ENCODE assay signal across 1 cellular context in the genomic region with DNA sequence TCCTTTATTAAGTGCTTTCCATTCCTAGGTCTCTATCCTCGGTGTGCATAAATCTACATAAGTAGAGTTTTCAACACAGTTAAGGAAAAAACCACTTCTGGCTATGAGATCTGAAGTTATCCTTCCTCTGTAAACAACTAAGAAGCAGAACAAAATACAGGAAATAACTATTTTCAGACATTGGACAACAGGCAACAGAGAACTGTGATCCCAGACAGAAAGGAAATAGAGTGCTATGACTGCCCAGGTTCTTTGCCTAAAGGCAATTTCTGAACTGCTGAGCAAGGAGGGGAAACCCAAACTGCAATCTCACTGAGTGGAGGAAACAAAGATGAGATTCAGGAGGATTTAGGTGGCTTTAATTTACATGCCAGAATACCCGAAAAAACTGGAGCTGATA.
TF ChIP-seq lines count a peak whose summit lies in the region.

No MANE protein-coding gene starts in this region.

TF ChIP-seq in HepG2, 621 proteins besides CTCF, POLR2A, EP300 and RAD21 (continued from another document):
- TF ChIP-seq, protein P1, sequence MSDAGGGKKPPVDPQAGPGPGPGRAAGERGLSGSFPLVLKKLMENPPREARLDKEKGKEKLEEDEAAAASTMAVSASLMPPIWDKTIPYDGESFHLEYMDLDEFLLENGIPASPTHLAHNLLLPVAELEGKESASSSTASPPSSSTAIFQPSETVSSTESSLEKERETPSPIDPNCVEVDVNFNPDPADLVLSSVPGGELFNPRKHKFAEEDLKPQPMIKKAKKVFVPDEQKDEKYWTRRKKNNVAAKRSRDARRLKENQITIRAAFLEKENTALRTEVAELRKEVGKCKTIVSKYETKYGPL (CRISPR knock-in tag; IDR thresholded peaks at IDR 0.05) = no peak
- TF ChIP-seq, protein P2, sequence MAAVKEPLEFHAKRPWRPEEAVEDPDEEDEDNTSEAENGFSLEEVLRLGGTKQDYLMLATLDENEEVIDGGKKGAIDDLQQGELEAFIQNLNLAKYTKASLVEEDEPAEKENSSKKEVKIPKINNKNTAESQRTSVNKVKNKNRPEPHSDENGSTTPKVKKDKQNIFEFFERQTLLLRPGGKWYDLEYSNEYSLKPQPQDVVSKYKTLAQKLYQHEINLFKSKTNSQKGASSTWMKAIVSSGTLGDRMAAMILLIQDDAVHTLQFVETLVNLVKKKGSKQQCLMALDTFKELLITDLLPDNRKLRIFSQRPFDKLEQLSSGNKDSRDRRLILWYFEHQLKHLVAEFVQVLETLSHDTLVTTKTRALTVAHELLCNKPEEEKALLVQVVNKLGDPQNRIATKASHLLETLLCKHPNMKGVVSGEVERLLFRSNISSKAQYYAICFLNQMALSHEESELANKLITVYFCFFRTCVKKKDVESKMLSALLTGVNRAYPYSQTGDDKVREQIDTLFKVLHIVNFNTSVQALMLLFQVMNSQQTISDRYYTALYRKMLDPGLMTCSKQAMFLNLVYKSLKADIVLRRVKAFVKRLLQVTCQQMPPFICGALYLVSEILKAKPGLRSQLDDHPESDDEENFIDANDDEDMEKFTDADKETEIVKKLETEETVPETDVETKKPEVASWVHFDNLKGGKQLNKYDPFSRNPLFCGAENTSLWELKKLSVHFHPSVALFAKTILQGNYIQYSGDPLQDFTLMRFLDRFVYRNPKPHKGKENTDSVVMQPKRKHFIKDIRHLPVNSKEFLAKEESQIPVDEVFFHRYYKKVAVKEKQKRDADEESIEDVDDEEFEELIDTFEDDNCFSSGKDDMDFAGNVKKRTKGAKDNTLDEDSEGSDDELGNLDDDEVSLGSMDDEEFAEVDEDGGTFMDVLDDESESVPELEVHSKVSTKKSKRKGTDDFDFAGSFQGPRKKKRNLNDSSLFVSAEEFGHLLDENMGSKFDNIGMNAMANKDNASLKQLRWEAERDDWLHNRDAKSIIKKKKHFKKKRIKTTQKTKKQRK (IDR thresholded peaks at IDR 0.05; ENCODE audit: low read length) = no peak
- TF ChIP-seq, protein P3, sequence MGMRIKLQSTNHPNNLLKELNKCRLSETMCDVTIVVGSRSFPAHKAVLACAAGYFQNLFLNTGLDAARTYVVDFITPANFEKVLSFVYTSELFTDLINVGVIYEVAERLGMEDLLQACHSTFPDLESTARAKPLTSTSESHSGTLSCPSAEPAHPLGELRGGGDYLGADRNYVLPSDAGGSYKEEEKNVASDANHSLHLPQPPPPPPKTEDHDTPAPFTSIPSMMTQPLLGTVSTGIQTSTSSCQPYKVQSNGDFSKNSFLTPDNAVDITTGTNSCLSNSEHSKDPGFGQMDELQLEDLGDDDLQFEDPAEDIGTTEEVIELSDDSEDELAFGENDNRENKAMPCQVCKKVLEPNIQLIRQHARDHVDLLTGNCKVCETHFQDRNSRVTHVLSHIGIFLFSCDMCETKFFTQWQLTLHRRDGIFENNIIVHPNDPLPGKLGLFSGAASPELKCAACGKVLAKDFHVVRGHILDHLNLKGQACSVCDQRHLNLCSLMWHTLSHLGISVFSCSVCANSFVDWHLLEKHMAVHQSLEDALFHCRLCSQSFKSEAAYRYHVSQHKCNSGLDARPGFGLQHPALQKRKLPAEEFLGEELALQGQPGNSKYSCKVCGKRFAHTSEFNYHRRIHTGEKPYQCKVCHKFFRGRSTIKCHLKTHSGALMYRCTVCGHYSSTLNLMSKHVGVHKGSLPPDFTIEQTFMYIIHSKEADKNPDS (CRISPR knock-in tag; IDR thresholded peaks at IDR 0.05) = no peak
- no peak for TF ChIP-seq SIN3A (IDR thresholded peaks at IDR 0.05; ENCODE audit: borderline replicate concordance, low read depth, low read length)
- no peak for TF ChIP-seq ZNF850 (CRISPR knock-in tag; conservative IDR thresholded peaks at IDR 0.05)
